ENCODE assay signal across 2 cellular contexts in genomic region chr18:30578707-30579106, GRCh38.
TF ChIP-seq lines count a peak whose summit lies in the region.

No MANE protein-coding gene starts in this region.

TF ChIP-seq in K562, 482 proteins besides CTCF, POLR2A, EP300 and RAD21 (continued from another document):
- TF ChIP-seq CHD4 (IDR thresholded peaks at IDR 0.05; ENCODE audit: insufficient read depth, insufficient replicate concordance, low read depth, low read length, poor library complexity, severe bottlenecking) (no peak), ZBED1 (IDR thresholded peaks at IDR 0.05) (no peak)
- TF ChIP-seq, protein P1, sequence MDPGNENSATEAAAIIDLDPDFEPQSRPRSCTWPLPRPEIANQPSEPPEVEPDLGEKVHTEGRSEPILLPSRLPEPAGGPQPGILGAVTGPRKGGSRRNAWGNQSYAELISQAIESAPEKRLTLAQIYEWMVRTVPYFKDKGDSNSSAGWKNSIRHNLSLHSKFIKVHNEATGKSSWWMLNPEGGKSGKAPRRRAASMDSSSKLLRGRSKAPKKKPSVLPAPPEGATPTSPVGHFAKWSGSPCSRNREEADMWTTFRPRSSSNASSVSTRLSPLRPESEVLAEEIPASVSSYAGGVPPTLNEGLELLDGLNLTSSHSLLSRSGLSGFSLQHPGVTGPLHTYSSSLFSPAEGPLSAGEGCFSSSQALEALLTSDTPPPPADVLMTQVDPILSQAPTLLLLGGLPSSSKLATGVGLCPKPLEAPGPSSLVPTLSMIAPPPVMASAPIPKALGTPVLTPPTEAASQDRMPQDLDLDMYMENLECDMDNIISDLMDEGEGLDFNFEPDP (CRISPR knock-in tag; IDR thresholded peaks at IDR 0.05), result no peak

TF ChIP-seq in SK-N-SH treated with all-trans-retinoic acid at 6 μM for 48 hours, 23 proteins besides CTCF, POLR2A, EP300 and RAD21 (continued from another document):
- TF ChIP-seq TSHZ2 (CRISPR knock-in tag; IDR thresholded peaks at IDR 0.05) (no peak), ISL1 (CRISPR knock-in tag; IDR thresholded peaks at IDR 0.05) (no peak)
- TF ChIP-seq, protein P2, sequence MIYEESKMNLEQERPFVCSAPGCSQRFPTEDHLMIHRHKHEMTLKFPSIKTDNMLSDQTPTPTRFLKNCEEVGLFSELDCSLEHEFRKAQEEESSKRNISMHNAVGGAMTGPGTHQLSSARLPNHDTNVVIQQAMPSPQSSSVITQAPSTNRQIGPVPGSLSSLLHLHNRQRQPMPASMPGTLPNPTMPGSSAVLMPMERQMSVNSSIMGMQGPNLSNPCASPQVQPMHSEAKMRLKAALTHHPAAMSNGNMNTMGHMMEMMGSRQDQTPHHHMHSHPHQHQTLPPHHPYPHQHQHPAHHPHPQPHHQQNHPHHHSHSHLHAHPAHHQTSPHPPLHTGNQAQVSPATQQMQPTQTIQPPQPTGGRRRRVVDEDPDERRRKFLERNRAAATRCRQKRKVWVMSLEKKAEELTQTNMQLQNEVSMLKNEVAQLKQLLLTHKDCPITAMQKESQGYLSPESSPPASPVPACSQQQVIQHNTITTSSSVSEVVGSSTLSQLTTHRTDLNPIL (CRISPR knock-in tag; IDR thresholded peaks at IDR 0.05; ENCODE audit: low read depth), result no peak
